Comparison of ENCODE assay signal across 19 cellular contexts in genomic region chr2:7281802-7282201, GRCh38.
"Had no signal": no experiment of that assay in that cellular context is flagged by ENCODE, and none has a peak within 500 bp of the region (broad histone marks: within the 10 kb centered on the region; RNA-seq: fewer than 3 reads in every experiment).

No MANE protein-coding gene starts in this region.

- H3K27me3 Mint-ChIP-seq: activated naive CD4-positive, alpha-beta T cell treated with anti-CD3 and anti-CD28 coated beads, Interleukin-2, amount 50 U/mL, for 24 hours; brain; progenitor cell of endocrine pancreas had no signal

- H3K27ac ChIP-seq: heart right ventricle, lower lobe of right lung, spleen, upper lobe of right lung had no signal

- H3K36me3 Mint-ChIP-seq: activated CD4-positive, alpha-beta memory T cell treated with anti-CD3 and anti-CD28 coated beads for 36 hours; activated naive CD4-positive, alpha-beta T cell treated with anti-CD3 and anti-CD28 coated beads, Interleukin-2, amount 50 U/mL, for 24 hours; brain; naive thymus-derived CD4-positive, alpha-beta T cell had no signal

- H3K9me3 Mint-ChIP-seq: activated CD4-positive, alpha-beta memory T cell treated with anti-CD3 and anti-CD28 coated beads for 36 hours; activated naive CD4-positive, alpha-beta T cell treated with anti-CD3 and anti-CD28 coated beads, Interleukin-2, amount 50 U/mL, for 24 hours; dendritic cell treated with granulocyte-macrophage colony-stimulating factor and Interleukin-4, amounts not matched to agents 40 ng/mL and 50 ng/mL, for 4 days; naive thymus-derived CD4-positive, alpha-beta T cell had no signal

- DNase-seq: activated CD4-positive, alpha-beta memory T cell treated with anti-CD3 and anti-CD28 coated beads for 36 hours; activated CD4-positive, alpha-beta T cell treated with anti-CD3 and anti-CD28 coated beads for 48 hours; activated gamma-delta T cell; aorta; effector CD4-positive, alpha-beta T cell; foreskin fibroblast; lower lobe of right lung; naive thymus-derived CD4-positive, alpha-beta T cell; spleen; stimulated activated CD4-positive, alpha-beta T cell treated with anti-CD3 and anti-CD28 coated beads, Interleukin-4, amount 100 ng/mL, for 1 hour; stimulated activated naive CD8-positive, alpha-beta T cell treated with anti-CD3 and anti-CD28 coated beads, Interleukin-15, Interleukin-2, amounts not matched to agents 100 U/mL and 50 U/mL, for 24 hours; upper lobe of right lung had no signal

- H3K4me3 Mint-ChIP-seq: activated CD4-positive, alpha-beta memory T cell treated with anti-CD3 and anti-CD28 coated beads for 36 hours; activated naive CD4-positive, alpha-beta T cell treated with anti-CD3 and anti-CD28 coated beads, Interleukin-2, amount 50 U/mL, for 24 hours; dendritic cell treated with granulocyte-macrophage colony-stimulating factor and Interleukin-4, amounts not matched to agents 40 ng/mL and 50 ng/mL, for 4 days; naive thymus-derived CD4-positive, alpha-beta T cell; neural crest cell had no signal

- ATAC-seq: heart right ventricle; left lobe of liver; lower lobe of right lung; naive thymus-derived CD4-positive, alpha-beta T cell; stimulated activated naive CD8-positive, alpha-beta T cell treated with anti-CD3 and anti-CD28 coated beads, Interleukin-15, Interleukin-2, amounts not matched to agents 100 U/mL and 50 U/mL, for 24 hours; upper lobe of right lung had no signal

- H3K4me1 Mint-ChIP-seq: activated naive CD4-positive, alpha-beta T cell treated with anti-CD3 and anti-CD28 coated beads, Interleukin-2, amount 50 U/mL, for 24 hours had no signal

- H3K27ac Mint-ChIP-seq: activated CD4-positive, alpha-beta memory T cell treated with anti-CD3 and anti-CD28 coated beads for 36 hours; activated naive CD4-positive, alpha-beta T cell treated with anti-CD3 and anti-CD28 coated beads, Interleukin-2, amount 50 U/mL, for 24 hours; dendritic cell treated with granulocyte-macrophage colony-stimulating factor and Interleukin-4, amounts not matched to agents 40 ng/mL and 50 ng/mL, for 4 days; naive thymus-derived CD4-positive, alpha-beta T cell; progenitor cell of endocrine pancreas had no signal
